Comparison of ENCODE assay signal across 27 cellular contexts in the genomic region with DNA sequence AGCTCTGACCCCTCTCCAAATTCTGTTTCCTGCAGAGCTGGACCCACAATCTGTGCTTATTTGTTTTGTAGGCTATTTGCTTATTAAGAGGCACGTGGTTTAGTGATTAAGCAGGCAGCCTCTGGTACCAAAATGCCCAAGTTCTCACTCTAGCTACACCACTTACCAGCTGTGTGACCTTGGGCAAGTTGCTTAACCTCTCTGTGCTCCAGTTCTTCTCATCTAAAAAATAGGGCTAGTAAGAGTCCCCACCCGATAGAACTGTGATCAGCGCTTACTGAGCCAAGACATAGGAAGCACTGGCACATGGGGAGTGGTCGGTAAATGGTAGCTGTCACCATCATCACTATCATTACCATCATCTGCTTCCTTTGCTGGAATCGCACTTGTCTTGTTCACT. TPM values are rescaled to one million over a fixed set of nuclear protein-coding genes. Genes with fewer than 3 reads are reported as not detected.
DNase-seq lines count a peak whose midpoint lies in the region; ATAC-seq and TF ChIP-seq lines count a peak whose summit lies in the region.
"Had no signal": no experiment of that assay in that cellular context is flagged by ENCODE, and none has a peak within 500 bp of the region (broad histone marks: within the 10 kb centered on the region; RNA-seq: fewer than 3 reads in every experiment).

No MANE protein-coding gene starts in this region.

- peaks cover 49% of the 10 kb centered on the region for H3K4me1 ChIP-seq in CD8-positive, alpha-beta T cell (ENCODE audit: insufficient read depth, low read length)
- H3K4me1 ChIP-seq: ascending aorta, colonic mucosa, testis had no signal

- ATAC-seq in CD8-positive, alpha-beta T cell: no peak
- ATAC-seq in natural killer cell treated with Interleukin-12 subunit alpha and Interleukin-12 subunit beta and Interleukin-15 and Interleukin-18, amount 100 ng/mL, for 72 hours: no peak
- ATAC-seq in GM21576 (IDR thresholded peaks at IDR 0.05; ENCODE audit: unreplicated experiment): no peak
- ATAC-seq: stimulated activated naive B cell treated with anti-CD40 and anti-IgM and Interleukin-4, amounts not matched to agents 10 μg/mL and 1 μg/mL and 100 μg/mL, for 72 hours had no signal

- no peak for TF ChIP-seq CTCF in CD8-positive, alpha-beta T cell (IDR thresholded peaks at IDR 0.05)

- peak overlapping the region; percentile 37 for H3K4me3 Mint-ChIP-seq in activated CD4-positive, alpha-beta T cell treated with anti-CD3 and anti-CD28 coated beads, Interleukin-2, amount 10 ng/mL, durations not matched to agents 24 days and 14 days
- peak overlapping the region; percentile 39 for H3K4me3 Mint-ChIP-seq in CD8-positive, alpha-beta T cell
- no peak overlapping the region for H3K4me3 Mint-ChIP-seq in activated naive CD8-positive, alpha-beta T cell treated with anti-CD3 and anti-CD28 coated beads for 36 hours
- H3K4me3 Mint-ChIP-seq in natural killer cell treated with Interleukin-12 subunit alpha and Interleukin-12 subunit beta and Interleukin-15 and Interleukin-18, amount 100 ng/mL, for 72 hours: peak overlapping the region; percentile 38
- H3K4me3 Mint-ChIP-seq: CD4-positive, alpha-beta T cell; H9; stimulated activated naive B cell treated with anti-CD40 and anti-IgM and Interleukin-4, amounts not matched to agents 10 μg/mL and 1 μg/mL and 100 μg/mL, for 72 hours had no signal

- POLR2A ChIA-PET in CD8-positive, alpha-beta T cell (lab: Charles Lee): interaction anchor here (0.9 to 3.2 kb wide), 6 partner anchors 12 to 79 kb away, joined by 3 to 17 read pairs (median 5); a partner anchor contains a TSS

- peak overlapping the region; percentile 48 for H3K27ac Mint-ChIP-seq in activated CD4-positive, alpha-beta T cell treated with anti-CD3 and anti-CD28 coated beads, Interleukin-2, amount 10 ng/mL, durations not matched to agents 24 days and 14 days
- no peak overlapping the region for H3K27ac Mint-ChIP-seq in CD8-positive, alpha-beta T cell
- peak overlapping the region; percentile 66 for H3K27ac Mint-ChIP-seq in activated naive CD8-positive, alpha-beta T cell treated with anti-CD3 and anti-CD28 coated beads for 36 hours
- H3K27ac Mint-ChIP-seq in natural killer cell treated with Interleukin-12 subunit alpha and Interleukin-12 subunit beta and Interleukin-15 and Interleukin-18, amount 100 ng/mL, for 72 hours: peak overlapping the region; percentile 34 to 60
- H3K27ac Mint-ChIP-seq: activated naive CD4-positive, alpha-beta T cell treated with anti-CD3 and anti-CD28 coated beads, Interleukin-2, amount 50 U/mL, for 72 hours; CD4-positive, alpha-beta T cell; stimulated activated naive B cell treated with anti-CD40 and anti-IgM and Interleukin-4, amounts not matched to agents 10 μg/mL and 1 μg/mL and 100 μg/mL, for 72 hours had no signal

- H3K4me1 Mint-ChIP-seq in activated CD4-positive, alpha-beta T cell treated with anti-CD3 and anti-CD28 coated beads, Interleukin-2, amount 10 ng/mL, durations not matched to agents 24 days and 14 days: peaks cover 36% of the 10 kb centered on the region
- peaks cover 46% of the 10 kb centered on the region for H3K4me1 Mint-ChIP-seq in CD8-positive, alpha-beta T cell (ENCODE audit: low read depth)
- H3K4me1 Mint-ChIP-seq in activated naive CD8-positive, alpha-beta T cell treated with anti-CD3 and anti-CD28 coated beads for 36 hours: peaks cover 44% of the 10 kb centered on the region
- peaks cover 29 to 35% of the 10 kb centered on the region in 2 donors for H3K4me1 Mint-ChIP-seq in natural killer cell treated with Interleukin-12 subunit alpha and Interleukin-12 subunit beta and Interleukin-15 and Interleukin-18, amount 100 ng/mL, for 72 hours (ENCODE audit: low read depth in 2 of 2)

- H3K27me3 ChIP-seq in CD8-positive, alpha-beta T cell (ENCODE audit: insufficient read depth, low read length): no peaks in the 10 kb centered on the region
- H3K27me3 ChIP-seq: ascending aorta, colonic mucosa, ovary, testis had no signal

- H3K9me3 ChIP-seq in CD8-positive, alpha-beta T cell (ENCODE audit: low read length): no peaks in the 10 kb centered on the region
- H3K9me3 ChIP-seq: ascending aorta, colonic mucosa, ovary, testis had no signal

- no peak for DNase-seq in activated CD4-positive, alpha-beta T cell treated with anti-CD3 and anti-CD28 coated beads, Interleukin-2, amount 10 ng/mL, durations not matched to agents 24 days and 14 days
- DNase-seq in activated CD4-positive, alpha-beta T cell treated with anti-CD3 and anti-CD28 coated beads for 4 hours: no peak
- DNase-seq in CD8-positive, alpha-beta T cell: no peak
- no peak for DNase-seq in activated naive CD8-positive, alpha-beta T cell treated with anti-CD3 and anti-CD28 coated beads for 36 hours
- DNase-seq in natural killer cell treated with Interleukin-12 subunit alpha and Interleukin-12 subunit beta and Interleukin-15 and Interleukin-18, amount 100 ng/mL, for 72 hours (ENCODE audit: low spot score): no peak
- DNase-seq in caudate nucleus (lab: John Stamatoyannopoulos, UW): no peak
- DNase-seq in KG1 (lab: John Stamatoyannopoulos, UW): no peak
- DNase-seq: activated CD4-positive, alpha-beta T cell treated with anti-CD3 and anti-CD28 coated beads for 1 hour; AML-193; CD4-positive, alpha-beta T cell; colonic mucosa; effector CD8-positive, alpha-beta T cell; H9; NCI-H1436; NCI-H2081 treated with DMSO at 0.1 percent for 48 hours; NCI-H226; NCI-H526 treated with DMSO at 0.1 percent for 48 hours; ovary; stimulated activated naive B cell treated with anti-CD40 and anti-IgM and Interleukin-4, amounts not matched to agents 10 μg/mL and 1 μg/mL and 100 μg/mL, for 72 hours; testis had no signal

- H3K27me3 Mint-ChIP-seq in activated CD4-positive, alpha-beta T cell treated with anti-CD3 and anti-CD28 coated beads, Interleukin-2, amount 10 ng/mL, durations not matched to agents 24 days and 14 days: no peaks in the 10 kb centered on the region
- no peaks in the 10 kb centered on the region for H3K27me3 Mint-ChIP-seq in CD8-positive, alpha-beta T cell (ENCODE audit: low read depth)
- no peaks in the 10 kb centered on the region for H3K27me3 Mint-ChIP-seq in activated naive CD8-positive, alpha-beta T cell treated with anti-CD3 and anti-CD28 coated beads for 36 hours
- H3K27me3 Mint-ChIP-seq in natural killer cell treated with Interleukin-12 subunit alpha and Interleukin-12 subunit beta and Interleukin-15 and Interleukin-18, amount 100 ng/mL, for 72 hours: no peaks in the 10 kb centered on the region
- H3K27me3 Mint-ChIP-seq: CD4-positive, alpha-beta T cell had no signal

- no peaks in the 10 kb centered on the region for H3K36me3 Mint-ChIP-seq in activated CD4-positive, alpha-beta T cell treated with anti-CD3 and anti-CD28 coated beads, Interleukin-2, amount 10 ng/mL, durations not matched to agents 24 days and 14 days (ENCODE audit: low read depth)
- no peaks in the 10 kb centered on the region for H3K36me3 Mint-ChIP-seq in CD8-positive, alpha-beta T cell
- H3K36me3 Mint-ChIP-seq in activated naive CD8-positive, alpha-beta T cell treated with anti-CD3 and anti-CD28 coated beads for 36 hours: no peaks in the 10 kb centered on the region
- H3K36me3 Mint-ChIP-seq in natural killer cell treated with Interleukin-12 subunit alpha and Interleukin-12 subunit beta and Interleukin-15 and Interleukin-18, amount 100 ng/mL, for 72 hours: no peaks in the 10 kb centered on the region
- H3K36me3 Mint-ChIP-seq: activated naive CD4-positive, alpha-beta T cell treated with anti-CD3 and anti-CD28 coated beads, Interleukin-2, amount 50 U/mL, for 72 hours; stimulated activated naive B cell treated with anti-CD40 and anti-IgM and Interleukin-4, amounts not matched to agents 10 μg/mL and 1 μg/mL and 100 μg/mL, for 72 hours had no signal

- no peaks in the 10 kb centered on the region for H3K9me3 Mint-ChIP-seq in activated CD4-positive, alpha-beta T cell treated with anti-CD3 and anti-CD28 coated beads, Interleukin-2, amount 10 ng/mL, durations not matched to agents 24 days and 14 days
- H3K9me3 Mint-ChIP-seq in CD8-positive, alpha-beta T cell: no peaks in the 10 kb centered on the region
- H3K9me3 Mint-ChIP-seq in activated naive CD8-positive, alpha-beta T cell treated with anti-CD3 and anti-CD28 coated beads for 36 hours: no peaks in the 10 kb centered on the region
- H3K9me3 Mint-ChIP-seq in natural killer cell treated with Interleukin-12 subunit alpha and Interleukin-12 subunit beta and Interleukin-15 and Interleukin-18, amount 100 ng/mL, for 72 hours: no peaks in the 10 kb centered on the region
- H3K9me3 Mint-ChIP-seq: activated naive CD4-positive, alpha-beta T cell treated with anti-CD3 and anti-CD28 coated beads, Interleukin-2, amount 50 U/mL, for 72 hours; CD4-positive, alpha-beta T cell; H9; stimulated activated naive B cell treated with anti-CD40 and anti-IgM and Interleukin-4, amounts not matched to agents 10 μg/mL and 1 μg/mL and 100 μg/mL, for 72 hours had no signal

- no peak overlapping the region for H3K4me3 ChIP-seq in CD8-positive, alpha-beta T cell (ENCODE audit: low read depth, low read length)
- H3K4me3 ChIP-seq: ascending aorta, colonic mucosa, ovary, testis had no signal

- no peak overlapping the region for H3K27ac ChIP-seq in CD8-positive, alpha-beta T cell (ENCODE audit: low read depth, low read length)
- H3K27ac ChIP-seq in caudate nucleus (ENCODE audit: low read depth, low read length): no peak overlapping the region
- H3K27ac ChIP-seq: ascending aorta, colonic mucosa, epithelial cell of prostate, ovary, testis had no signal

- CTCF ChIA-PET in CD8-positive, alpha-beta T cell (lab: Charles Lee): interaction anchor here (0.7 to 12.5 kb wide), 14 partner anchors 9 to 314 kb away, joined by 3 to 238 read pairs (median 12); a partner anchor contains a TSS

- intact Hi-C loops in activated CD4-positive, alpha-beta T cell treated with anti-CD3 and anti-CD28 coated beads, Interleukin-2, amount 10 ng/mL, durations not matched to agents 24 days and 14 days (cut with micrococcal nuclease): loop anchor here (2.0 to 5.0 kb wide), 2 partner anchors 74 to 114 kb away; a partner anchor contains a TSS
- intact Hi-C loops in CD8-positive, alpha-beta T cell (cut with DNase I, micrococcal nuclease): loop anchor here in 1 of 2 experiments (5.0 kb wide), 2 partner anchors 49 to 781 kb away; no protein-coding TSS in a partner anchor

- no peaks in the 10 kb centered on the region for H3K36me3 ChIP-seq in CD8-positive, alpha-beta T cell (ENCODE audit: insufficient read depth, low read length)
- H3K36me3 ChIP-seq: ascending aorta, colonic mucosa, ovary had no signal

RNA-seq across cellular contexts. Expression of a gene that starts 20.8 kb away (rescaled TPM):
- total RNA-seq in activated CD4-positive, alpha-beta T cell treated with anti-CD3 and anti-CD28 coated beads, Interleukin-2, amount 10 ng/mL, durations not matched to agents 24 days and 14 days: 0.26 and 0.33 TPM in 2 replicates
- under 1 TPM; 0.14 to 0.33 TPM for total RNA-seq in CD8-positive, alpha-beta T cell
- total RNA-seq in activated naive CD8-positive, alpha-beta T cell treated with anti-CD3 and anti-CD28 coated beads for 36 hours: under 1 TPM; 0.24 to 0.41 TPM
- not detected for total RNA-seq in natural killer cell treated with Interleukin-12 subunit alpha and Interleukin-12 subunit beta and Interleukin-15 and Interleukin-18, amount 100 ng/mL, for 72 hours
- total RNA-seq: ascending aorta, LHCN-M2, SK-MEL-5, skeletal muscle tissue had no signal
